In genomic region chr6:166381733-166382499, GRCh38 we compare ENCODE assay signal across 8 cellular contexts.
A peak's percentile ranks its signal among the peaks of the same experiment; 100 is the strongest.
DNase-seq lines count a peak whose midpoint lies in the region; ATAC-seq lines count a peak whose summit lies in the region.

No MANE protein-coding gene starts in this region.

- H3K4me3 ChIP-seq in duodenal mucosa (ENCODE audit: low read depth in 1 of 2, low read length in 2 of 2), result peak overlapping the region; percentile 85 to 91

- peaks cover 3 to 11% of the 10 kb centered on the region in 2 donors for H3K4me1 ChIP-seq in duodenal mucosa (ENCODE audit: control insufficient read depth in 1 of 2, insufficient read depth in 2 of 2, low read length in 2 of 2)

- H3K27ac ChIP-seq in duodenal mucosa (ENCODE audit: low read depth, low read length), result peak overlapping the region; percentile 93

- no peaks in the 10 kb centered on the region for H3K36me3 ChIP-seq in duodenal mucosa (ENCODE audit: control insufficient read depth in 1 of 2, insufficient read depth in 2 of 2, low read length in 2 of 2)

- no peaks in the 10 kb centered on the region for H3K27me3 ChIP-seq in duodenal mucosa (ENCODE audit: control insufficient read depth in 1 of 2, insufficient read depth in 2 of 2, low read length in 2 of 2)

- ATAC-seq in GM18517 (IDR thresholded peaks at IDR 0.05; ENCODE audit: unreplicated experiment) (peak; percentile 50), HG03039 (IDR thresholded peaks at IDR 0.05; ENCODE audit: unreplicated experiment) (peak; percentile 44)

- peak overlapping the region; percentile 68 to 99 for H3K9ac ChIP-seq in duodenal mucosa (ENCODE audit: low read depth in 1 of 2, low read length in 2 of 2)

- no peaks in the 10 kb centered on the region for H3K9me3 ChIP-seq in duodenal mucosa (ENCODE audit: control insufficient read depth in 1 of 2, low read length in 2 of 2)

- DNase-seq in ACHN, result peak; percentile 62
- peak; percentile 49 for DNase-seq in NCI-H2227 (lab: John Stamatoyannopoulos, UW; ENCODE audit: unreplicated experiment)
- peak; percentile 82 for DNase-seq in activated CD4-positive, alpha-beta T cell treated with anti-CD3 and anti-CD28 coated beads for 48 hours
- DNase-seq in medulla oblongata (ENCODE audit: extremely low spot score), result peak; percentile 78
- DNase-seq in stimulated activated CD8-positive, alpha-beta memory T cell treated with anti-CD3 and anti-CD28 coated beads, Interleukin-12 subunit alpha, Interleukin-12 subunit beta, amount 100 ng/mL, for 24 hours (ENCODE audit: extremely low read depth), result peak; percentile 35

- in situ Hi-C loops in ACHN (cut with HindIII; ENCODE audit: low pct_ligation_motif_present, low pct_unique_long_range_greater_than_20kb, low sequenced_read_pairs), result no loop called here

Comparison
In these comparisons a context has a peak if more than half of its experiments do, and no peak if none do; other contexts are left out.
1. Peak in every context shown above with its lines: DNase-seq, ATAC-seq, H3K4me3 ChIP-seq and H3K27ac ChIP-seq.